ENCODE assay signal across 8 cellular contexts in genomic region chr1:117067528-117068370, GRCh38. TPM values are rescaled to one million over a fixed set of nuclear protein-coding genes. Genes with fewer than 3 reads are reported as not detected.
DNase-seq lines count a peak whose midpoint lies in the region; ATAC-seq and TF ChIP-seq lines count a peak whose summit lies in the region.

No MANE protein-coding gene starts in this region.

- H3K27ac ChIP-seq in fibroblast of lung (ENCODE audit: insufficient read depth, low read length) = no peak overlapping the region

- no peaks in the 10 kb centered on the region for H3K27me3 ChIP-seq in fibroblast of lung (ENCODE audit: control insufficient read depth, insufficient read depth, low read length)

- no peaks in the 10 kb centered on the region for H3K9me3 Mint-ChIP-seq in natural killer cell treated with Interleukin-12 subunit alpha and Interleukin-12 subunit beta and Interleukin-15 and Interleukin-18, amount 100 ng/mL, for 72 hours

- no peak overlapping the region for H3K9ac ChIP-seq in fibroblast of lung (ENCODE audit: insufficient read depth, low read length)

- H3K4me1 ChIP-seq in fibroblast of lung (ENCODE audit: control insufficient read depth, extremely low read depth, insufficient read depth, low read length) = no peaks in the 10 kb centered on the region

- no peaks in the 10 kb centered on the region for H3K9me3 ChIP-seq in fibroblast of lung (ENCODE audit: control insufficient read depth, insufficient read depth, low read depth, low read length)

- peaks cover 4 to 21% of the 10 kb centered on the region in 2 donors for H3K4me1 Mint-ChIP-seq in natural killer cell treated with Interleukin-12 subunit alpha and Interleukin-12 subunit beta and Interleukin-15 and Interleukin-18, amount 100 ng/mL, for 72 hours (ENCODE audit: low read depth in 2 of 2)

- no peak overlapping the region for H3K4me3 Mint-ChIP-seq in natural killer cell treated with Interleukin-12 subunit alpha and Interleukin-12 subunit beta and Interleukin-15 and Interleukin-18, amount 100 ng/mL, for 72 hours

- ATAC-seq in HG02610 (IDR thresholded peaks at IDR 0.05; ENCODE audit: unreplicated experiment) = peak; percentile 59
- ATAC-seq in natural killer cell treated with Interleukin-12 subunit alpha and Interleukin-12 subunit beta and Interleukin-15 and Interleukin-18, amount 100 ng/mL, for 72 hours = peak; percentile 72 to 81

- no peaks in the 10 kb centered on the region for H3K27me3 Mint-ChIP-seq in natural killer cell treated with Interleukin-12 subunit alpha and Interleukin-12 subunit beta and Interleukin-15 and Interleukin-18, amount 100 ng/mL, for 72 hours

- H3K36me3 ChIP-seq in fibroblast of lung (ENCODE audit: control insufficient read depth, insufficient read depth, low read length) = no peaks in the 10 kb centered on the region

- no peak overlapping the region for H3K4me2 ChIP-seq in fibroblast of lung (ENCODE audit: extremely low read depth, insufficient read depth, low read length)

- no peaks in the 10 kb centered on the region for H4K20me1 ChIP-seq in fibroblast of lung (ENCODE audit: control insufficient read depth, extremely low read depth, insufficient read depth, low read length)

- H2AFZ ChIP-seq in fibroblast of lung (ENCODE audit: low read length) = no peak overlapping the region

- peaks cover 11% of the 10 kb centered on the region for H3K36me3 Mint-ChIP-seq in natural killer cell treated with Interleukin-12 subunit alpha and Interleukin-12 subunit beta and Interleukin-15 and Interleukin-18, amount 100 ng/mL, for 72 hours

- no peaks in the 10 kb centered on the region for H3K79me2 ChIP-seq in fibroblast of lung (ENCODE audit: control insufficient read depth, insufficient read depth, low read length)

- H3K27ac Mint-ChIP-seq in natural killer cell treated with Interleukin-12 subunit alpha and Interleukin-12 subunit beta and Interleukin-15 and Interleukin-18, amount 100 ng/mL, for 72 hours = no peak overlapping the region

- DNase-seq in A172 (ENCODE audit: low spot score) (peak; percentile 59), GDM1 (lab: John Stamatoyannopoulos, UW) (peak; percentile 18), NCI-H2171 (lab: John Stamatoyannopoulos, UW) (peak; percentile 32), fibroblast of lung (ENCODE audit: low read depth in 2 of 2) (peak; percentile 45 to 73), KG1 (lab: John Stamatoyannopoulos, UW) (no peak)
- DNase-seq in activated CD4-positive, alpha-beta T cell treated with anti-CD3 and anti-CD28 coated beads, Interleukin-2, amount 50 U/mL, for 4 hours = peak; percentile 24
- no peak for DNase-seq in natural killer cell treated with Interleukin-12 subunit alpha and Interleukin-12 subunit beta and Interleukin-15 and Interleukin-18, amount 100 ng/mL, for 72 hours (ENCODE audit: low spot score)

- H3K4me3 ChIP-seq in fibroblast of lung (replicated peaks in 1 of 4; ENCODE audit: control extremely low read depth in 1 of 4, insufficient read depth in 1 of 4, low read depth in 3 of 4, low read length in 4 of 4) = no peak overlapping the region

- TF ChIP-seq CTCF in fibroblast of lung (conservative IDR thresholded peaks at IDR 0.05 in 1 of 2, IDR thresholded peaks at IDR 0.05 in 1 of 2; ENCODE audit: low read depth in 1 of 2, low read length in 2 of 2) = peak; percentile 84 to 91

RNA-seq across cellular contexts. Expression of gene TTF2, which starts 7.6 kb away (rescaled TPM):
- total RNA-seq in A172 (2014; rRNA removed; shearing (Covaris generic)) = 23.2 and 32.2 TPM in 2 replicates
- total RNA-seq in fibroblast of lung = 7.7 and 13.2 TPM in 2 replicates
- polyA plus RNA-seq in fibroblast of lung = 10.0 and 14.9 TPM in 2 replicates
- 7.6 and 12.7 TPM in 2 replicates for polyA plus RNA-seq in fibroblast of lung (2012)
- polyA minus RNA-seq in fibroblast of lung (ENCODE audit: low replicate concordance) = 3.5 and 22.7 TPM in 2 replicates
- 100 to 1,000 TPM in 1 of 2 donors, 10 to 100 TPM in 1; 87.0 to 151 TPM for total RNA-seq in natural killer cell treated with Interleukin-12 subunit alpha and Interleukin-12 subunit beta and Interleukin-15 and Interleukin-18, amount 100 ng/mL, for 72 hours

RNA-seq across cellular contexts. Expression of gene TRIM45, which starts 53.8 kb away (rescaled TPM):
- 2.6 and 6.0 TPM in 2 replicates for total RNA-seq in A172 (2014; rRNA removed; shearing (Covaris generic))
- 4.6 and 8.4 TPM in 2 replicates for total RNA-seq in fibroblast of lung
- 2.9 and 4.0 TPM in 2 replicates for polyA plus RNA-seq in fibroblast of lung
- polyA plus RNA-seq in fibroblast of lung (2012) = 2.2 and 2.7 TPM in 2 replicates
- polyA minus RNA-seq in fibroblast of lung (ENCODE audit: low replicate concordance) = 0.93 and 1.9 TPM in 2 replicates
- total RNA-seq in natural killer cell treated with Interleukin-12 subunit alpha and Interleukin-12 subunit beta and Interleukin-15 and Interleukin-18, amount 100 ng/mL, for 72 hours = 1 to 10 TPM in 1 of 2 donors, under 1 TPM in 1; 0.86 to 1.6 TPM

Comparison
In these comparisons a context has a peak if more than half of its experiments do, and no peak if none do; other contexts are left out.
1. DNase-seq: peak in A172 (single experiment), GDM1 (single experiment), NCI-H2171 (single experiment), activated CD4-positive, alpha-beta T cell treated with anti-CD3 and anti-CD28 coated beads, Interleukin-2, amount 50 U/mL, for 4 hours (2 of 2) and fibroblast of lung (2 of 2); none in natural killer cell treated with Interleukin-12 subunit alpha and Interleukin-12 subunit beta and Interleukin-15 and Interleukin-18, amount 100 ng/mL, for 72 hours (single experiment) and KG1 (single experiment).